8 cellular contexts compared by ENCODE assay signal in genomic region chr15:33737687-33738606, GRCh38.
DNase-seq lines count a peak whose midpoint lies in the region; ATAC-seq, FAIRE-seq and TF ChIP-seq lines count a peak whose summit lies in the region.

No MANE protein-coding gene starts in this region.

- POLR2A ChIA-PET in SK-N-SH (lab: Yijun Ruan, JAX), result no interaction called here

- H3K9me3 ChIP-seq in DND-41 (ENCODE audit: insufficient read depth, low read length, severe bottlenecking) (no peaks in the 10 kb centered on the region), SK-N-SH (no peaks in the 10 kb centered on the region), lung (ENCODE audit: control insufficient read depth in 2 of 2, insufficient read depth in 1 of 2, low read length in 1 of 2) (peaks cover 0 to under 1% of the 10 kb centered on the region in 2 donors), upper lobe of right lung (no peaks in the 10 kb centered on the region)

- H3K27ac ChIP-seq in DND-41 (ENCODE audit: low read length), result no peak overlapping the region
- H3K27ac ChIP-seq in SK-N-SH (ENCODE audit: low read depth in 2 of 2, low read length in 1 of 2), result no peak overlapping the region
- H3K27ac ChIP-seq in lung (ENCODE audit: low read depth in 1 of 2, low read length in 1 of 2), result no peak overlapping the region
- H3K27ac ChIP-seq in upper lobe of right lung, result no peak overlapping the region

- H3K27me3 ChIP-seq in DND-41 (ENCODE audit: insufficient read depth, low read length, poor library complexity) (peaks cover 3% of the 10 kb centered on the region), SK-N-SH (ENCODE audit: insufficient read depth) (no peaks in the 10 kb centered on the region), lung (ENCODE audit: control insufficient read depth, insufficient read depth) (no peaks in the 10 kb centered on the region), upper lobe of right lung (no peaks in the 10 kb centered on the region)

- H3K4me1 ChIP-seq in DND-41 (ENCODE audit: insufficient read depth, low read length), result no peaks in the 10 kb centered on the region
- H3K4me1 ChIP-seq in SK-N-SH (ENCODE audit: control insufficient read depth in 1 of 2, insufficient read depth in 2 of 2, low read depth in 1 of 2, low read length in 1 of 2), result no peaks in the 10 kb centered on the region; a peak in 1 of 4 replicates
- no peaks in the 10 kb centered on the region for H3K4me1 ChIP-seq in lung (ENCODE audit: control insufficient read depth in 2 of 2, insufficient read depth in 2 of 2, low read length in 2 of 2)
- no peaks in the 10 kb centered on the region for H3K4me1 ChIP-seq in upper lobe of right lung

- ATAC-seq in DND-41 (ENCODE audit: insufficient read depth, low read depth) (peak; percentile 65; the same call in 2 of the 3 replicates), lung (ENCODE audit: insufficient read depth, low FRiP score) (no peak), upper lobe of right lung (peak; percentile 79), HG02870 (IDR thresholded peaks at IDR 0.05; ENCODE audit: unreplicated experiment) (no peak), HG02852 (IDR thresholded peaks at IDR 0.05; ENCODE audit: unreplicated experiment) (no peak)

- no peak overlapping the region for H3K4me3 ChIP-seq in DND-41 (ENCODE audit: low read depth in 1 of 2, low read length in 2 of 2)
- no peak overlapping the region; a peak in 1 of 4 replicates for H3K4me3 ChIP-seq in SK-N-SH (ENCODE audit: low read depth in 2 of 2, low read length in 1 of 2)
- H3K4me3 ChIP-seq in lung, result no peak overlapping the region
- no peak overlapping the region for H3K4me3 ChIP-seq in upper lobe of right lung

- CTCF ChIA-PET in SK-N-SH (lab: Yijun Ruan, JAX), result interaction anchor here (0.6 to 9.5 kb wide), 57 partner anchors 10 to 779 kb away, joined by 3 to 131 read pairs (median 4); partner anchors contain the start of genes AVEN, CHRM5 and KATNBL1

- H3K9ac ChIP-seq in DND-41 (ENCODE audit: low read depth, low read length) (no peak overlapping the region), SK-N-SH (no peak overlapping the region)

- no peak for TF ChIP-seq EP300 in SK-N-SH (IDR thresholded peaks at IDR 0.05; ENCODE audit: borderline replicate concordance in 1 of 2, low read depth in 1 of 2, low read length in 1 of 2)

- intact Hi-C loops in upper lobe of right lung (cut with DNase I), result no loop called here

- FAIRE-seq in HTR-8/SVneo (lab: Jason Lieb, UNC), result no peak

- WGBS in SK-N-SH (ENCODE audit: low lambda C conversion rate), result 42% methylated on average over 15 of the region's 15 CpGs
- 43 to 53% methylated on average over 15 of the region's 15 CpGs for WGBS in lung, 2 donors

- no peaks in the 10 kb centered on the region for H3K79me2 ChIP-seq in DND-41 (ENCODE audit: insufficient read depth, low read length)
- H3K79me2 ChIP-seq in SK-N-SH (ENCODE audit: insufficient read depth), result no peaks in the 10 kb centered on the region

- TF ChIP-seq CTCF in DND-41 (IDR thresholded peaks at IDR 0.05; ENCODE audit: borderline replicate concordance, extremely low read depth, low read length, poor library complexity, severe bottlenecking), result peak; percentile 78
- TF ChIP-seq CTCF in SK-N-SH (IDR thresholded peaks at IDR 0.05), result peak; percentile 88
- peak; percentile 30 for TF ChIP-seq CTCF in lung (IDR thresholded peaks at IDR 0.05; ENCODE audit: control extremely low read depth, extremely low read depth)
- TF ChIP-seq CTCF in upper lobe of right lung (IDR thresholded peaks at IDR 0.05), result peak; percentile 69

- no peaks in the 10 kb centered on the region for H3F3A ChIP-seq in SK-N-SH (replicated peaks; ENCODE audit: insufficient read depth)

- no peak overlapping the region for H3K4me2 ChIP-seq in DND-41 (ENCODE audit: insufficient read depth, low read length)
- no peak overlapping the region for H3K4me2 ChIP-seq in SK-N-SH

- H4K20me1 ChIP-seq in DND-41 (ENCODE audit: insufficient read depth, low read length) (0 out of 2 replicates have a peak, but pooled peaks cover under 1% of the 10 kb centered on the region), SK-N-SH (ENCODE audit: insufficient read depth) (no peaks in the 10 kb centered on the region)

- peak; percentile 68 for TF ChIP-seq RAD21 in SK-N-SH (IDR thresholded peaks at IDR 0.05; ENCODE audit: low read length)

- H3K9me2 ChIP-seq in SK-N-SH, result no peaks in the 10 kb centered on the region

- H2AFZ ChIP-seq in DND-41 (ENCODE audit: low read depth, low read length) (no peak overlapping the region), SK-N-SH (ENCODE audit: low read depth) (no peak overlapping the region)

- DNase-seq in DND-41 (peak; percentile 31), HTR-8/SVneo (ENCODE audit: insufficient read length, low spot score) (peak; percentile 52), SK-N-SH (peak; percentile 71), dermis microvascular lymphatic vessel endothelial cell (ENCODE audit: low read depth in 2 of 2) (peak; percentile 11 to 50), lung (ENCODE audit: low spot score) (no peak), upper lobe of right lung (no peak)

- H3K36me3 ChIP-seq in DND-41 (ENCODE audit: insufficient read depth, low read length) (no peaks in the 10 kb centered on the region), SK-N-SH (replicated peaks in 1 of 2; ENCODE audit: control insufficient read depth in 1 of 2, insufficient read depth in 2 of 2, low read length in 1 of 2) (no peaks in the 10 kb centered on the region), lung (ENCODE audit: control insufficient read depth in 2 of 2, insufficient read depth in 2 of 2, low read length in 2 of 2) (no peaks in the 10 kb centered on the region), upper lobe of right lung (no peaks in the 10 kb centered on the region)

TF ChIP-seq in SK-N-SH, 30 proteins besides CTCF, POLR2A, EP300 and RAD21:
- TF ChIP-seq SMC3 (IDR thresholded peaks at IDR 0.05; ENCODE audit: low read depth, low read length) (peak; percentile 50), RCOR1 (IDR thresholded peaks at IDR 0.05; ENCODE audit: low read length) (no peak), USF1 (IDR thresholded peaks at IDR 0.05; ENCODE audit: borderline replicate concordance, low read depth) (no peak), MXI1 (IDR thresholded peaks at IDR 0.05; ENCODE audit: low read depth, low read length) (no peak), MEF2A (IDR thresholded peaks at IDR 0.05; ENCODE audit: borderline replicate concordance, low read depth) (no peak), TAF1 (IDR thresholded peaks at IDR 0.05; ENCODE audit: borderline replicate concordance, low read depth, low read length) (no peak), JUND (IDR thresholded peaks at IDR 0.05) (no peak), ZBTB33 (IDR thresholded peaks at IDR 0.05; ENCODE audit: borderline replicate concordance, low read depth) (no peak)
- TF ChIP-seq, protein P1, sequence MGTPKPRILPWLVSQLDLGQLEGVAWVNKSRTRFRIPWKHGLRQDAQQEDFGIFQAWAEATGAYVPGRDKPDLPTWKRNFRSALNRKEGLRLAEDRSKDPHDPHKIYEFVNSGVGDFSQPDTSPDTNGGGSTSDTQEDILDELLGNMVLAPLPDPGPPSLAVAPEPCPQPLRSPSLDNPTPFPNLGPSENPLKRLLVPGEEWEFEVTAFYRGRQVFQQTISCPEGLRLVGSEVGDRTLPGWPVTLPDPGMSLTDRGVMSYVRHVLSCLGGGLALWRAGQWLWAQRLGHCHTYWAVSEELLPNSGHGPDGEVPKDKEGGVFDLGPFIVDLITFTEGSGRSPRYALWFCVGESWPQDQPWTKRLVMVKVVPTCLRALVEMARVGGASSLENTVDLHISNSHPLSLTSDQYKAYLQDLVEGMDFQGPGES (IDR thresholded peaks at IDR 0.05; ENCODE audit: low read depth, low read length), result no peak

Comparison
In these comparisons a context has a peak if more than half of its experiments do, and no peak if none do; other contexts are left out.
1. ATAC-seq: peak in DND-41 (single experiment) and upper lobe of right lung (single experiment); none in lung (single experiment), HG02870 (single experiment) and HG02852 (single experiment).
2. DNase-seq: peak in DND-41 (single experiment), HTR-8/SVneo (single experiment), SK-N-SH (single experiment) and dermis microvascular lymphatic vessel endothelial cell (2 of 2); none in lung (single experiment) and upper lobe of right lung (single experiment).
3. CTCF ChIP-seq: peak in every context shown above with its lines; median percentile 88 in SK-N-SH; 78 in DND-41; 69 in upper lobe of right lung; 30 in lung.